Comparison of ENCODE assay signal across 26 cellular contexts in the genomic region with DNA sequence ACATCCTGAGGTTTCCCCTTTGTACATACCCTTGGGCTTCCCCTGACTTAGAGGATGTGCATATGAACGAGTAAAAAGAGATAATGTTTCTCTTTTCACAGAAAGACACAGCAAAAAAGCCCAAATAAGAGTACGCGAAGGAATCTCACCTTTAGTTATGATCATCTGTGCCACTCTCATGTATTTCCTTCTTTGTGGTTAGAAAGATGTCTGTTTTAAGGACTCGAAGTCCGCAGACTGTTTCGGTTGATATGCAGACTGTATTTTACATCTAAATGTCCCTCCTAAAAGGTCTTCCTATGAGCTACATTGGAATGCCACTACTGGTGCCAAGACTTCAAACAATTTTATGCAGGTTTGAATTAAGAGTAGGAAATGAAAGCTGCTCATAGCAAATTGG.
"Had no signal": no experiment of that assay in that cellular context is flagged by ENCODE, and none has a peak within 500 bp of the region (broad histone marks: within the 10 kb centered on the region; RNA-seq: fewer than 3 reads in every experiment).

No MANE protein-coding gene starts in this region.

- H3K4me3 Mint-ChIP-seq: mesothelial cell of epicardium; naive B cell; natural killer cell treated with Interleukin-12 subunit alpha and Interleukin-12 subunit beta and Interleukin-15 and Interleukin-18, amount 100 ng/mL, for 72 hours; stimulated activated naive CD8-positive, alpha-beta T cell treated with anti-CD3 and anti-CD28 coated beads, Interleukin-15, Interleukin-2, amounts not matched to agents 100 ng/mL and 50 ng/mL, for 24 hours had no signal

- DNase-seq: hypothalamus; islet precursor cell; left ventricle myocardium inferior; mesendoderm; naive B cell; ovary; retina; right cardiac atrium; stimulated activated CD4-positive, alpha-beta T cell treated with anti-CD3 and anti-CD28 coated beads, Interleukin-12 subunit alpha, Interleukin-12 subunit beta, amount 100 ng/mL, for 4 hours; stimulated activated CD4-positive, alpha-beta T cell treated with anti-CD3 and anti-CD28 coated beads, Interleukin-15, amount 100 ng/mL, for 24 hours; stimulated activated CD4-positive, alpha-beta T cell treated with anti-CD3 and anti-CD28 coated beads, Interleukin-2, amount 100 ng/mL, for 24 hours; stimulated activated CD4-positive, alpha-beta T cell treated with anti-CD3 and anti-CD28 coated beads, Interleukin-4, amount 100 ng/mL, for 1 hour; stimulated activated naive CD4-positive, alpha-beta T cell; tibial artery; trophoblast cell; upper lobe of right lung had no signal

- H3K27me3 ChIP-seq: ovary, suprapubic skin, tibial artery, upper lobe of right lung had no signal

- ATAC-seq: right cardiac atrium, sciatic nerve, upper lobe of right lung had no signal

- H3K27ac ChIP-seq: left ventricle myocardium inferior, ovary, skin epidermis, suprapubic skin, thoracic aorta, tibial artery, upper lobe of right lung had no signal

- H3K9me3 ChIP-seq: ovary, suprapubic skin, thoracic aorta, tibial artery, upper lobe of right lung had no signal

- H3K9me3 Mint-ChIP-seq: natural killer cell treated with Interleukin-12 subunit alpha and Interleukin-12 subunit beta and Interleukin-15 and Interleukin-18, amount 100 ng/mL, for 72 hours; stimulated activated naive CD8-positive, alpha-beta T cell treated with anti-CD3 and anti-CD28 coated beads, Interleukin-15, Interleukin-2, amounts not matched to agents 100 ng/mL and 50 ng/mL, for 24 hours had no signal

- H3K27me3 Mint-ChIP-seq: progenitor cell of endocrine pancreas had no signal

- H3K4me1 Mint-ChIP-seq: mesothelial cell of epicardium, naive B cell had no signal

- H3K4me3 ChIP-seq: left ventricle myocardium inferior, lung, ovary, skin epidermis, suprapubic skin, thoracic aorta, tibial artery, upper lobe of right lung had no signal

- H3K27ac Mint-ChIP-seq: mesothelial cell of epicardium; natural killer cell treated with Interleukin-12 subunit alpha and Interleukin-12 subunit beta and Interleukin-15 and Interleukin-18, amount 100 ng/mL, for 72 hours; progenitor cell of endocrine pancreas; stimulated activated naive CD8-positive, alpha-beta T cell treated with anti-CD3 and anti-CD28 coated beads, Interleukin-15, Interleukin-2, amounts not matched to agents 100 ng/mL and 50 ng/mL, for 24 hours had no signal

- H3K4me1 ChIP-seq: left ventricle myocardium inferior, suprapubic skin, tibial artery, upper lobe of right lung had no signal

- FAIRE-seq: urothelium cell line had no signal

- H3K36me3 Mint-ChIP-seq: mesothelial cell of epicardium; naive B cell; natural killer cell treated with Interleukin-12 subunit alpha and Interleukin-12 subunit beta and Interleukin-15 and Interleukin-18, amount 100 ng/mL, for 72 hours had no signal

- H3K36me3 ChIP-seq: left ventricle myocardium inferior, ovary, suprapubic skin, thoracic aorta, tibial artery, upper lobe of right lung had no signal
